15 cellular contexts compared by ENCODE assay signal in genomic region chr1:79472067-79472656, GRCh38.
DNase-seq lines count a peak whose midpoint lies in the region; ATAC-seq and TF ChIP-seq lines count a peak whose summit lies in the region.
"Had no signal": no experiment of that assay in that cellular context is flagged by ENCODE, and none has a peak within 500 bp of the region (broad histone marks: within the 10 kb centered on the region; RNA-seq: fewer than 3 reads in every experiment).

No MANE protein-coding gene starts in this region.

- no peaks in the 10 kb centered on the region for H3K9me3 ChIP-seq in ovary
- H3K9me3 ChIP-seq: BE2C, gastroesophageal sphincter, upper lobe of right lung had no signal

- ATAC-seq in GM18520 (IDR thresholded peaks at IDR 0.05; ENCODE audit: unreplicated experiment) (peak; percentile 81), GM21390 (IDR thresholded peaks at IDR 0.05; ENCODE audit: unreplicated experiment) (peak; percentile 76), HG02981 (IDR thresholded peaks at IDR 0.05; ENCODE audit: unreplicated experiment) (peak; percentile 84), HG03575 (IDR thresholded peaks at IDR 0.05; ENCODE audit: extremely low read depth, insufficient number of reproducible peaks, low FRiP score, unreplicated experiment) (peak; percentile 58)
- ATAC-seq: gastroesophageal sphincter, natural killer cell, upper lobe of right lung had no signal

- no peak overlapping the region for H3K4me3 ChIP-seq in ovary
- H3K4me3 ChIP-seq: gastroesophageal sphincter, PC-9, upper lobe of right lung had no signal

- H3K4me1 ChIP-seq in ovary (ENCODE audit: insufficient read depth) = no peaks in the 10 kb centered on the region
- H3K4me1 ChIP-seq: BE2C, gastroesophageal sphincter, upper lobe of right lung had no signal

- 74 to 86% (median 80%) methylated on average over 4 of the region's 4 CpGs for WGBS in ovary, 3 donors

- H3K36me3 ChIP-seq in ovary = no peaks in the 10 kb centered on the region
- H3K36me3 ChIP-seq: BE2C, gastroesophageal sphincter, upper lobe of right lung had no signal

- no peak overlapping the region for H3K27ac ChIP-seq in ovary
- H3K27ac ChIP-seq: gastroesophageal sphincter, PC-9, upper lobe of right lung had no signal

- no peak for TF ChIP-seq CTCF in ovary (IDR thresholded peaks at IDR 0.05)

- DNase-seq in UCSD-AML1 (lab: John Stamatoyannopoulos, UW; ENCODE audit: unreplicated experiment) (no peak), ovary (no peak), MV-4-11 (lab: John Stamatoyannopoulos, UW) (no peak), pons (ENCODE audit: low spot score) (no peak)
- DNase-seq: BE2C, H9, Kasumi-1, natural killer cell, PC-9, upper lobe of right lung had no signal

- intact Hi-C loops in ovary (cut with DNase I) = no loop called here

- TF ChIP-seq EP300 in ovary (IDR thresholded peaks at IDR 0.05) = no peak

- no peaks in the 10 kb centered on the region for H3K27me3 ChIP-seq in ovary
- H3K27me3 ChIP-seq: BE2C, gastroesophageal sphincter, upper lobe of right lung had no signal

- no peak for TF ChIP-seq POLR2A in ovary (IDR thresholded peaks at IDR 0.05)
